8 cellular contexts compared by ENCODE assay signal in genomic region chr1:114670083-114671010, GRCh38. TPM values are rescaled to one million over a fixed set of nuclear protein-coding genes. Genes with fewer than 3 reads are reported as not detected.
DNase-seq lines count a peak whose midpoint lies in the region; ATAC-seq and TF ChIP-seq lines count a peak whose summit lies in the region.

No MANE protein-coding gene starts in this region.

- intact Hi-C loops in aorta (cut with DNase I): loop anchor here (5.0 to 10.0 kb wide), 2 partner anchors 47 to 326 kb away; partner anchors contain the start of gene NRAS (in 1 of the 2)

- ATAC-seq in HG02610 (IDR thresholded peaks at IDR 0.05; ENCODE audit: unreplicated experiment): peak; percentile 99
- ATAC-seq in aorta (ENCODE audit: low FRiP score): peak; percentile 100

- DNase-seq in NCI-H1092 (lab: John Stamatoyannopoulos, UW) (peak; percentile 11), T-helper 22 cell (ENCODE audit: low read depth) (peak; percentile 78), astrocyte of the spinal cord (ENCODE audit: low read depth, low spot score) (peak; percentile 89), hippocampal formation (lab: John Stamatoyannopoulos, UW) (peak; percentile 61 to 85), renal cortical epithelial cell (ENCODE audit: low read depth) (peak; percentile 75), aorta (peak; percentile 96 to 98)

- peak overlapping the region; percentile 65 for H3K4me3 ChIP-seq in GM12875 (ENCODE audit: low read depth, low read length)
- H3K4me3 ChIP-seq in astrocyte of the spinal cord (ENCODE audit: low read depth, low read length): peak overlapping the region; percentile 59
- peak overlapping the region; percentile 65 to 97 for H3K4me3 ChIP-seq in aorta (ENCODE audit: low read length in 2 of 2)

- in situ Hi-C loops in astrocyte of the spinal cord (cut with HindIII; ENCODE audit: low sequenced_read_pairs): no loop called here

- H3K4me1 ChIP-seq in aorta (ENCODE audit: control insufficient read depth in 1 of 2, insufficient read depth in 2 of 2, low read length in 2 of 2): no peaks in the 10 kb centered on the region

- 3% methylated on average over 45 of the region's 45 CpGs for WGBS in aorta, 2 donors

- no peaks in the 10 kb centered on the region for H3K27me3 ChIP-seq in aorta (ENCODE audit: control insufficient read depth in 1 of 2, insufficient read depth in 2 of 2, low read length in 1 of 2)

- H3K9me3 ChIP-seq in aorta (ENCODE audit: control insufficient read depth, low read length): no peaks in the 10 kb centered on the region

- no peaks in the 10 kb centered on the region for H3K36me3 ChIP-seq in aorta (ENCODE audit: control insufficient read depth in 1 of 2, insufficient read depth in 2 of 2, low read length in 1 of 2)

- H3K27ac ChIP-seq in aorta (ENCODE audit: low read depth in 1 of 2, low read length in 2 of 2): peak overlapping the region in 1 of 2 donors; percentile 24

- TF ChIP-seq CTCF in GM12875 (IDR thresholded peaks at IDR 0.05; ENCODE audit: borderline replicate concordance, insufficient read depth, low read depth, low read length) (no peak), astrocyte of the spinal cord (IDR thresholded peaks at IDR 0.05; ENCODE audit: low read depth, low read length) (no peak)

RNA-seq across cellular contexts. Expression of gene DENND2C, which starts 0.5 kb away (rescaled TPM):
- total RNA-seq in renal cortical epithelial cell: 1.5 and 2.8 TPM in 2 replicates
- 1 to 10 TPM; 3.6 to 5.9 TPM for total RNA-seq in aorta
- 1 to 10 TPM in 1 of 2 donors, under 1 TPM in 1; 0.25 to 1.9 TPM for polyA plus RNA-seq in aorta

RNA-seq across cellular contexts. Expression of gene AMPD1, which starts 25.0 kb away (rescaled TPM):
- total RNA-seq in renal cortical epithelial cell: not detected in 2 replicates
- total RNA-seq in aorta: under 1 TPM in 1 of 2 donors, not detected in 1; 0.52 TPM
- polyA plus RNA-seq in aorta: under 1 TPM in 1 of 2 donors, not detected in 1; 0.05 TPM

RNA-seq across cellular contexts. Expression of gene NRAS, which starts 46.2 kb away (rescaled TPM):
- 81.6 and 107 TPM in 2 replicates for total RNA-seq in renal cortical epithelial cell
- total RNA-seq in aorta: 10 to 100 TPM; 17.9 to 21.1 TPM
- polyA plus RNA-seq in aorta: 10 to 100 TPM in 1 of 2 donors, 1 to 10 TPM in 1; 5.6 to 14.9 TPM

Comparison
In these comparisons a context has a peak if more than half of its experiments do, and no peak if none do; other contexts are left out.
1. DNase-seq: peak in every context shown above with its lines; median percentile 97 in aorta; 89 in astrocyte of the spinal cord; 78 in T-helper 22 cell; 75 in renal cortical epithelial cell; 73 in hippocampal formation; 11 in NCI-H1092.